Comparison of ENCODE assay signal across 1 cellular context in genomic region chrX:17829526-17829925, GRCh38.
TF ChIP-seq lines count a peak whose summit lies in the region.

No MANE protein-coding gene starts in this region.

TF ChIP-seq in WTC11, 78 proteins besides CTCF, POLR2A, EP300 and RAD21 (continued from another document):
- TF ChIP-seq ARID4B (CRISPR knock-in tag; IDR thresholded peaks at IDR 0.05; ENCODE audit: borderline replicate concordance) = no peak
- TF ChIP-seq ZNF416 (CRISPR knock-in tag; IDR thresholded peaks at IDR 0.05) = no peak
- no peak for TF ChIP-seq NFYB (CRISPR knock-in tag; conservative IDR thresholded peaks at IDR 0.05; ENCODE audit: low read depth)
- TF ChIP-seq SMAD4 (CRISPR knock-in tag; IDR thresholded peaks at IDR 0.05) = no peak
- TF ChIP-seq MYBL2 (CRISPR knock-in tag; IDR thresholded peaks at IDR 0.05) = no peak
